8 cellular contexts compared by ENCODE assay signal in genomic region chr17:78890111-78890897, GRCh38. TPM values are rescaled to one million over a fixed set of nuclear protein-coding genes. Genes with fewer than 3 reads are reported as not detected.
A peak's percentile ranks its signal among the peaks of the same experiment; 100 is the strongest.
DNase-seq lines count a peak whose midpoint lies in the region; ATAC-seq and TF ChIP-seq lines count a peak whose summit lies in the region.

No MANE protein-coding gene starts in this region.

- 83 to 89% methylated on average over 26 of the region's 26 CpGs for WGBS in heart right ventricle, 2 donors

- peak overlapping the region; percentile 70 for H3K27ac ChIP-seq in HL-60 (replicated peaks)
- peak overlapping the region in 8 of 10 donors; percentile 11 to 81 (median 31) for H3K27ac ChIP-seq in heart right ventricle

- H3K36me3 ChIP-seq in heart right ventricle = peaks cover 0 to 17% (median 0%) of the 10 kb centered on the region in 9 donors

- no peak for TF ChIP-seq CTCF in HL-60 (IDR thresholded peaks at IDR 0.05; ENCODE audit: insufficient read depth, low read length)
- TF ChIP-seq CTCF in heart right ventricle (IDR thresholded peaks at IDR 0.05) = no peak

- peaks cover 6% of the 10 kb centered on the region for H3K27me3 Mint-ChIP-seq in activated CD8-positive, alpha-beta memory T cell treated with anti-CD3 and anti-CD28 coated beads, Interleukin-2, amount 10 ng/mL, durations not matched to agents 7 days and 5 days

- H3K27ac Mint-ChIP-seq in activated CD8-positive, alpha-beta memory T cell treated with anti-CD3 and anti-CD28 coated beads, Interleukin-2, amount 10 ng/mL, durations not matched to agents 7 days and 5 days = peak overlapping the region; percentile 78

- peaks cover 22 to 78% (median 66%) of the 10 kb centered on the region in 9 donors for H3K4me1 ChIP-seq in heart right ventricle

- ATAC-seq in activated CD8-positive, alpha-beta memory T cell treated with anti-CD3 and anti-CD28 coated beads, Interleukin-2, amount 10 ng/mL, durations not matched to agents 7 days and 5 days = peak; percentile 79
- ATAC-seq in heart right ventricle = peak in 7 of 8 donors; percentile 31 to 66 (median 48)
- no peak for ATAC-seq in HG03139 (IDR thresholded peaks at IDR 0.05; ENCODE audit: unreplicated experiment)

- intact Hi-C loops in heart right ventricle (cut with DNase I) = no loop called here

- peaks cover 41% of the 10 kb centered on the region for H3K4me1 Mint-ChIP-seq in activated CD8-positive, alpha-beta memory T cell treated with anti-CD3 and anti-CD28 coated beads, Interleukin-2, amount 10 ng/mL, durations not matched to agents 7 days and 5 days

- no peaks in the 10 kb centered on the region for H3K27me3 ChIP-seq in HL-60 (ENCODE audit: insufficient read depth, poor library complexity, severe bottlenecking)
- no peaks in the 10 kb centered on the region for H3K27me3 ChIP-seq in heart right ventricle

- no peaks in the 10 kb centered on the region for H3K9me3 Mint-ChIP-seq in activated CD8-positive, alpha-beta memory T cell treated with anti-CD3 and anti-CD28 coated beads, Interleukin-2, amount 10 ng/mL, durations not matched to agents 7 days and 5 days (ENCODE audit: low read depth)

- no peaks in the 10 kb centered on the region for H3K9me3 ChIP-seq in heart right ventricle

- no peak overlapping the region for H3K4me3 Mint-ChIP-seq in activated CD8-positive, alpha-beta memory T cell treated with anti-CD3 and anti-CD28 coated beads, Interleukin-2, amount 10 ng/mL, durations not matched to agents 7 days and 5 days

- DNase-seq in HL-60 (ENCODE audit: low read depth in 1 of 2, low spot score in 1 of 2) (peak; percentile 92 to 99), heart right ventricle (peak; percentile 46 to 56), retina (no peak), NCI-H446 treated with DMSO at 0.1 percent for 48 hours (lab: John Stamatoyannopoulos, UW) (no peak), KG1 (lab: John Stamatoyannopoulos, UW) (no peak)
- peak; percentile 79 for DNase-seq in activated CD8-positive, alpha-beta memory T cell treated with anti-CD3 and anti-CD28 coated beads, Interleukin-2, amount 10 ng/mL, durations not matched to agents 7 days and 5 days
- peak; percentile 23 for DNase-seq in stimulated activated CD8-positive, alpha-beta memory T cell treated with anti-CD3 and anti-CD28 coated beads, Interleukin-4, amount 100 ng/mL, for 24 hours (ENCODE audit: low read depth)

- CTCF ChIA-PET in activated CD8-positive, alpha-beta memory T cell treated with anti-CD3 and anti-CD28 coated beads, Interleukin-2, amount 10 ng/mL, durations not matched to agents 7 days and 5 days (lab: Charles Lee) = interaction anchor here (1.0 to 1.3 kb wide), 4 partner anchors 8 to 81 kb away, joined by 3 to 5 read pairs (median 4); partner anchors contain the start of gene USP36

- H3K4me3 ChIP-seq in HL-60 (replicated peaks; ENCODE audit: insufficient read depth, low read length) (no peak overlapping the region), heart right ventricle (no peak overlapping the region)

- H3K36me3 Mint-ChIP-seq in activated CD8-positive, alpha-beta memory T cell treated with anti-CD3 and anti-CD28 coated beads, Interleukin-2, amount 10 ng/mL, durations not matched to agents 7 days and 5 days = no peaks in the 10 kb centered on the region

RNA-seq across cellular contexts. Expression of gene CEP295NL, which starts 12.7 kb away (rescaled TPM):
- total RNA-seq in activated CD8-positive, alpha-beta memory T cell treated with anti-CD3 and anti-CD28 coated beads, Interleukin-2, amount 10 ng/mL, durations not matched to agents 7 days and 5 days = under 1 TPM in 1 of 2 experiments, not detected in 1; 0.29 TPM
- total RNA-seq in heart right ventricle = 1 to 10 TPM in 2 of 10 donors, under 1 TPM in 8; 0.22 to 1.3 (median 0.82) TPM
- polyA plus RNA-seq in heart right ventricle = 1 to 10 TPM in 1 of 2 donors, under 1 TPM in 1; 0.04 to 2.6 TPM

RNA-seq across cellular contexts. Expression of gene TIMP2, which starts 34.9 kb away (rescaled TPM):
- total RNA-seq in activated CD8-positive, alpha-beta memory T cell treated with anti-CD3 and anti-CD28 coated beads, Interleukin-2, amount 10 ng/mL, durations not matched to agents 7 days and 5 days = 1 to 10 TPM; 1.7 to 2.9 TPM
- 100 to 1,000 TPM in 4 of 10 donors, 10 to 100 TPM in 6; 77.5 to 118 (median 99.3) TPM for total RNA-seq in heart right ventricle
- 10 to 100 TPM; 32.4 to 44.1 TPM for polyA plus RNA-seq in heart right ventricle

RNA-seq across cellular contexts. Expression of gene USP36, which starts 49.7 kb away (rescaled TPM):
- 10 to 100 TPM; 84.5 to 94.3 TPM for total RNA-seq in activated CD8-positive, alpha-beta memory T cell treated with anti-CD3 and anti-CD28 coated beads, Interleukin-2, amount 10 ng/mL, durations not matched to agents 7 days and 5 days
- total RNA-seq in heart right ventricle = 10 to 100 TPM; 20.1 to 28.8 (median 24.9) TPM
- 10 to 100 TPM; 10.0 to 15.4 TPM for polyA plus RNA-seq in heart right ventricle

Comparison
In these comparisons a context has a peak if more than half of its experiments do, and no peak if none do; other contexts are left out.
1. DNase-seq: peak in HL-60 (2 of 2), activated CD8-positive, alpha-beta memory T cell treated with anti-CD3 and anti-CD28 coated beads, Interleukin-2, amount 10 ng/mL, durations not matched to agents 7 days and 5 days (single experiment), heart right ventricle (2 of 2) and stimulated activated CD8-positive, alpha-beta memory T cell treated with anti-CD3 and anti-CD28 coated beads, Interleukin-4, amount 100 ng/mL, for 24 hours (single experiment); none in retina (single experiment), NCI-H446 treated with DMSO at 0.1 percent for 48 hours (single experiment) and KG1 (single experiment).
2. RNA of gene TIMP2, which starts 34.9 kb away (total RNA-seq): 77.5 to 118 TPM in heart right ventricle; 1.7 to 2.9 TPM in activated CD8-positive, alpha-beta memory T cell treated with anti-CD3 and anti-CD28 coated beads, Interleukin-2, amount 10 ng/mL, durations not matched to agents 7 days and 5 days; every median in the first group is over 10 times any median in the second.